1 cellular context compared by ENCODE assay signal in genomic region chr12:92056290-92056689, GRCh38.
TF ChIP-seq lines count a peak whose summit lies in the region.

No MANE protein-coding gene starts in this region.

TF ChIP-seq in IMR-90, 13 proteins besides CTCF, POLR2A, EP300 and RAD21:
- no peak for TF ChIP-seq USF2 (IDR thresholded peaks at IDR 0.05; ENCODE audit: low read depth, low read length)
- no peak for TF ChIP-seq MAFK (IDR thresholded peaks at IDR 0.05; ENCODE audit: low read depth, low read length)
- no peak for TF ChIP-seq RFX5 (IDR thresholded peaks at IDR 0.05; ENCODE audit: low read depth, low read length)
- no peak for TF ChIP-seq NFE2L2 (IDR thresholded peaks at IDR 0.05; ENCODE audit: low read depth, low read length)
- TF ChIP-seq MAZ (IDR thresholded peaks at IDR 0.05; ENCODE audit: borderline replicate concordance, low read depth, low read length), result no peak
- TF ChIP-seq SMC3 (IDR thresholded peaks at IDR 0.05; ENCODE audit: low read depth, low read length), result no peak
- TF ChIP-seq CEBPB (IDR thresholded peaks at IDR 0.05; ENCODE audit: low read depth, low read length), result no peak
- no peak for TF ChIP-seq RCOR1 (IDR thresholded peaks at IDR 0.05; ENCODE audit: insufficient replicate concordance, low read length)
- TF ChIP-seq ELK1 (IDR thresholded peaks at IDR 0.05; ENCODE audit: borderline replicate concordance, low read depth, low read length), result no peak
- TF ChIP-seq MXI1 (IDR thresholded peaks at IDR 0.05; ENCODE audit: borderline replicate concordance, low read depth, low read length), result no peak
- TF ChIP-seq FOS (IDR thresholded peaks at IDR 0.05; ENCODE audit: low read depth, low read length), result no peak
- no peak for TF ChIP-seq BHLHE40 (IDR thresholded peaks at IDR 0.05; ENCODE audit: low read depth, low read length)
- no peak for TF ChIP-seq CHD1 (IDR thresholded peaks at IDR 0.05; ENCODE audit: low read depth, low read length)
